1 cellular context compared by ENCODE assay signal in the genomic region with DNA sequence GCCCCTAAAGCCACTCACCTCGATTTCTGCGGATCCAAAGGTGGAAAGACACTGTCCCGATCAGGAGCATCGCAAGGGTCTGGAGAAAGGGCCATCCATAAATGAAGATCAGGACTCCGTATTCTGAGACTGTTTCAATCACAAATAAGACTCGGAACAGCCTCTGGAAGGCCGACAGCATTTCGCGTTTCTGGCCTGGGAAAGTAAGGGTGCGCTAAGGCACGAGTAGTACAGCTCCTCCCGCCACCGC.
TF ChIP-seq lines count a peak whose summit lies in the region.

No MANE protein-coding gene starts in this region.

TF ChIP-seq in HEK293T, 16 proteins besides CTCF, POLR2A, EP300 and RAD21 (continued from another document):
- TF ChIP-seq BHLHE40 (IDR thresholded peaks at IDR 0.05; ENCODE audit: borderline replicate concordance): no peak
- no peak for TF ChIP-seq FOXA1 (IDR thresholded peaks at IDR 0.05)
- TF ChIP-seq TARDBP (IDR thresholded peaks at IDR 0.05): no peak
- TF ChIP-seq ELF4 (IDR thresholded peaks at IDR 0.05): no peak
- TF ChIP-seq L3MBTL2 (conservative IDR thresholded peaks at IDR 0.05): no peak
- no peak for TF ChIP-seq LEF1 (IDR thresholded peaks at IDR 0.05; ENCODE audit: borderline replicate concordance)
- TF ChIP-seq CTBP1 (IDR thresholded peaks at IDR 0.05; ENCODE audit: borderline replicate concordance): no peak
- no peak for TF ChIP-seq SP1 (IDR thresholded peaks at IDR 0.05)
- TF ChIP-seq, protein P1, sequence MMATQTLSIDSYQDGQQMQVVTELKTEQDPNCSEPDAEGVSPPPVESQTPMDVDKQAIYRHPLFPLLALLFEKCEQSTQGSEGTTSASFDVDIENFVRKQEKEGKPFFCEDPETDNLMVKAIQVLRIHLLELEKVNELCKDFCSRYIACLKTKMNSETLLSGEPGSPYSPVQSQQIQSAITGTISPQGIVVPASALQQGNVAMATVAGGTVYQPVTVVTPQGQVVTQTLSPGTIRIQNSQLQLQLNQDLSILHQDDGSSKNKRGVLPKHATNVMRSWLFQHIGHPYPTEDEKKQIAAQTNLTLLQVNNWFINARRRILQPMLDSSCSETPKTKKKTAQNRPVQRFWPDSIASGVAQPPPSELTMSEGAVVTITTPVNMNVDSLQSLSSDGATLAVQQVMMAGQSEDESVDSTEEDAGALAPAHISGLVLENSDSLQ (IDR thresholded peaks at IDR 0.05): no peak
- TF ChIP-seq FOXM1 (IDR thresholded peaks at IDR 0.05; ENCODE audit: borderline replicate concordance): no peak
- no peak for TF ChIP-seq ARNT (IDR thresholded peaks at IDR 0.05)
